In the genomic region with DNA sequence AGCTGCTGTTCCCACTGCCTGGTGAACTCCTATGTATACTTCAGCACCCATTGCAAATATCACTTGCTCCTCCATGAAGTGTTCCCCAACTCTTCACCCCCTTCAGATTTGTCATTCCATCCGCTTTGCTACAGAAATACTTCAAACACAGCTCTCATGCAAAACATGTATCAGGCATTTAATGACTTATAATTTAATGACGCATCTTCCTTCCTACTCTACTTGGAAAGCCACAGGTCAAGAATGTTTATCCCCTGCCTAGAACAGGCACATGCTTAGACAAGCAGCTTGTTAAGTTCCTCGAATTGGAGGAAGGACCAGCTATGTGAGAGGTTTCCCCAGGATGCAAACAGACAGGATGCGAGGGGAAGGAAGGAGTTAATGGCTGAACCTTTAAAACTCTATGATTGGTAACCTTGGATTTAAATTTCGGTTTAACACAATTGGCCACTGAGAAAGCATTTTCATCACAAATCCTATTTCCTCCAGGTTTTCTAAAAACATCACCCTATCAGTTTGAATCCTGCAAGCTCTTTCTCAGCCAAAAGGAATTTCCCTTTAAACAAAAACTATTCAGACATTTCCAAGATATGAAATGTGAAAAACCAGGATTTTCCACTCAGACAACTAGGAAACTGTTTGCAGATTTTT, we compare ENCODE assay signal across 11 cellular contexts. TPM values are rescaled to one million over a fixed set of nuclear protein-coding genes. Genes with fewer than 3 reads are reported as not detected.
DNase-seq lines count a peak whose midpoint lies in the region; FAIRE-seq and TF ChIP-seq lines count a peak whose summit lies in the region.
"Had no signal": no experiment of that assay in that cellular context is flagged by ENCODE, and none has a peak within 500 bp of the region (broad histone marks: within the 10 kb centered on the region; RNA-seq: fewer than 3 reads in every experiment).

No MANE protein-coding gene starts in this region.

- H3K27ac Mint-ChIP-seq in T-helper 2 cell treated with Interferon-gamma antibody and Interleukin-4, amounts not matched to agents 5 μg/mL and 100 μg/mL, for 36 hours: no peak overlapping the region
- H3K27ac Mint-ChIP-seq: activated naive CD4-positive, alpha-beta T cell treated with anti-CD3 and anti-CD28 coated beads, Interleukin-2, amount 50 U/mL, for 24 hours had no signal

- H3K79me2 ChIP-seq in keratinocyte (ENCODE audit: control insufficient read depth, insufficient read depth, low read length): peaks cover 69% of the 10 kb centered on the region

- no peaks in the 10 kb centered on the region for H3K27me3 Mint-ChIP-seq in T-helper 2 cell treated with Interferon-gamma antibody and Interleukin-4, amounts not matched to agents 5 μg/mL and 100 μg/mL, for 36 hours (ENCODE audit: low read depth)
- H3K27me3 Mint-ChIP-seq: activated naive CD4-positive, alpha-beta T cell treated with anti-CD3 and anti-CD28 coated beads, Interleukin-2, amount 50 U/mL, for 24 hours had no signal

- H3K9ac ChIP-seq in keratinocyte (ENCODE audit: control insufficient read depth, extremely low read depth, insufficient read depth, low read length) (peak overlapping the region; percentile 39), stomach smooth muscle (ENCODE audit: low read length in 2 of 2) (no peak overlapping the region)

- H3K9me3 Mint-ChIP-seq in T-helper 2 cell treated with Interferon-gamma antibody and Interleukin-4, amounts not matched to agents 5 μg/mL and 100 μg/mL, for 36 hours: no peaks in the 10 kb centered on the region
- H3K9me3 Mint-ChIP-seq: activated naive CD4-positive, alpha-beta T cell treated with anti-CD3 and anti-CD28 coated beads, Interleukin-2, amount 50 U/mL, for 24 hours had no signal

- H3K4me3 ChIP-seq in cardiac fibroblast (replicated peaks in 1 of 2; ENCODE audit: low read depth in 2 of 2, low read length in 2 of 2) (no peak overlapping the region), keratinocyte (ENCODE audit: control insufficient read depth in 2 of 3, extremely low read depth in 1 of 3, insufficient read depth in 2 of 3, low read depth in 1 of 3, low read length in 3 of 3) (peak overlapping the region in 2 of 3 experiments; percentile 41 to 47), stomach smooth muscle (ENCODE audit: low read length in 2 of 2) (peak overlapping the region; percentile 23 to 24)

- H3K4me3 Mint-ChIP-seq in T-helper 2 cell treated with Interferon-gamma antibody and Interleukin-4, amounts not matched to agents 5 μg/mL and 100 μg/mL, for 36 hours: no peak overlapping the region
- H3K4me3 Mint-ChIP-seq: activated naive CD4-positive, alpha-beta T cell treated with anti-CD3 and anti-CD28 coated beads, Interleukin-2, amount 50 U/mL, for 24 hours had no signal

- H4K20me1 ChIP-seq in keratinocyte (ENCODE audit: control insufficient read depth, extremely low read depth, insufficient read depth, low read length): no peaks in the 10 kb centered on the region

- H3K4me2 ChIP-seq in keratinocyte (ENCODE audit: control insufficient read depth, extremely low read depth, insufficient read depth, low read depth, low read length): peak overlapping the region; percentile 81

- H3K36me3 Mint-ChIP-seq in T-helper 2 cell treated with Interferon-gamma antibody and Interleukin-4, amounts not matched to agents 5 μg/mL and 100 μg/mL, for 36 hours (ENCODE audit: low read depth): peaks cover 26% of the 10 kb centered on the region
- H3K36me3 Mint-ChIP-seq: activated naive CD4-positive, alpha-beta T cell treated with anti-CD3 and anti-CD28 coated beads, Interleukin-2, amount 50 U/mL, for 24 hours had no signal

- H2AFZ ChIP-seq in keratinocyte (ENCODE audit: control insufficient read depth, low read length): no peak overlapping the region

- H3K27me3 ChIP-seq in keratinocyte (ENCODE audit: control insufficient read depth, extremely low read depth, insufficient read depth, low read length) (no peaks in the 10 kb centered on the region), stomach smooth muscle (ENCODE audit: control insufficient read depth in 1 of 2, insufficient read depth in 2 of 2, low read length in 2 of 2) (no peaks in the 10 kb centered on the region)

- H3K36me3 ChIP-seq in keratinocyte (ENCODE audit: control insufficient read depth in 2 of 2, extremely low read depth in 1 of 2, insufficient read depth in 2 of 2, low read length in 2 of 2): no peaks in the 10 kb centered on the region
- H3K36me3 ChIP-seq in stomach smooth muscle (ENCODE audit: control insufficient read depth in 2 of 2, insufficient read depth in 2 of 2, low read length in 2 of 2): no peaks in the 10 kb centered on the region

- no peaks in the 10 kb centered on the region for H3K9me3 ChIP-seq in keratinocyte (ENCODE audit: control insufficient read depth, low read depth, low read length)
- H3K9me3 ChIP-seq in stomach smooth muscle (ENCODE audit: control insufficient read depth in 2 of 2, low read length in 2 of 2): no peaks in the 10 kb centered on the region

- peaks cover 29% of the 10 kb centered on the region for H3K4me1 ChIP-seq in keratinocyte (ENCODE audit: control insufficient read depth, extremely low read depth, insufficient read depth, low read length)
- peaks cover 74% of the 10 kb centered on the region for H3K4me1 ChIP-seq in stomach smooth muscle (ENCODE audit: control insufficient read depth, insufficient read depth, low read length)

- DNase-seq in HT1080 (ENCODE audit: low read depth) (peak; percentile 97), cardiac fibroblast (ENCODE audit: low read depth in 2 of 2) (peak; percentile 91 to 95), keratinocyte (ENCODE audit: low read depth, low spot score) (peak; percentile 92), D341Med (ENCODE audit: low spot score) (no peak), GF-D8 (lab: John Stamatoyannopoulos, UW) (no peak), putamen (ENCODE audit: low spot score) (no peak)
- DNase-seq in T-helper 2 cell treated with Interferon-gamma antibody and Interleukin-4, amounts not matched to agents 5 μg/mL and 100 μg/mL, for 36 hours (ENCODE audit: low spot score): no peak
- DNase-seq: DMS79 treated with DMSO at 0.1 percent for 48 hours had no signal

- dilution Hi-C loops in keratinocyte (cut with MboI; ENCODE audit: extremely low pct_ligation_motif_present, low sequenced_read_pairs): no loop called here

- peaks cover 22% of the 10 kb centered on the region for H3K4me1 Mint-ChIP-seq in T-helper 2 cell treated with Interferon-gamma antibody and Interleukin-4, amounts not matched to agents 5 μg/mL and 100 μg/mL, for 36 hours (ENCODE audit: low read depth)

- peaks cover 4% of the 10 kb centered on the region for H3K9me1 ChIP-seq in keratinocyte (ENCODE audit: control insufficient read depth, extremely low read depth, insufficient read depth, low read length)

- FAIRE-seq in keratinocyte (lab: Jason Lieb, UNC): peak; percentile 69

- TF ChIP-seq CTCF in cardiac fibroblast (IDR thresholded peaks at IDR 0.05; ENCODE audit: low read depth, low read length): no peak
- TF ChIP-seq CTCF in keratinocyte (optimal IDR thresholded peaks at IDR 0.05 in 1 of 3, IDR thresholded peaks at IDR 0.05 in 1 of 3, conservative IDR thresholded peaks at IDR 0.05 in 1 of 3; ENCODE audit: extremely low read depth in 1 of 3, insufficient read depth in 2 of 3, low read length in 3 of 3): no peak

- H3K27ac ChIP-seq in keratinocyte (ENCODE audit: control insufficient read depth, insufficient read depth, low read length): peak overlapping the region; percentile 61
- peak overlapping the region; percentile 53 for H3K27ac ChIP-seq in stomach smooth muscle (ENCODE audit: low read length)
- H3K27ac ChIP-seq: VCaP had no signal

RNA-seq across cellular contexts. Expression of gene CREB3L2, which starts 11.5 kb away (rescaled TPM):
- 12.2 and 18.8 TPM in 2 replicates for total RNA-seq in HT1080 (2014; rRNA removed; shearing (Covaris generic))
- 45.2 and 63.3 TPM in 2 replicates for polyA plus RNA-seq in HT1080 (2015; cell fraction: cytosol; rRNA removed)
- 81.6 and 92.2 TPM in 2 replicates for polyA plus RNA-seq in HT1080 (2015; cell fraction: nucleus; rRNA removed)
- 8.6 to 15.9 TPM (median 12.8 TPM) in 3 replicates for polyA plus RNA-seq in keratinocyte
- polyA plus RNA-seq in keratinocyte (2011; ENCODE audit: low read depth): 3.7 TPM
- polyA plus RNA-seq in keratinocyte (2011; cell fraction: cytosol; rRNA removed): 8.2 and 11.6 TPM in 2 replicates
- 28.8 and 29.1 TPM in 2 replicates for polyA plus RNA-seq in keratinocyte (2011; cell fraction: nucleus; rRNA removed)
- 6.9 and 13.8 TPM in 2 replicates for polyA plus RNA-seq in keratinocyte (2012; ENCODE audit: low replicate concordance)
- polyA minus RNA-seq in keratinocyte: 18.3 to 36.5 TPM (median 21.4 TPM) in 3 replicates
- polyA minus RNA-seq in keratinocyte (2011; cell fraction: cytosol; rRNA and poly(A)+ RNA removed): 17.1 TPM
- polyA minus RNA-seq in keratinocyte (2011; cell fraction: nucleus; rRNA and poly(A)+ RNA removed): 40.2 and 45.5 TPM in 2 replicates

Comparison
In these comparisons a context has a peak if more than half of its experiments do, and no peak if none do; other contexts are left out.
1. DNase-seq: peak in HT1080 (single experiment), cardiac fibroblast (2 of 2) and keratinocyte (single experiment); none in D341Med (single experiment), GF-D8 (single experiment), T-helper 2 cell treated with Interferon-gamma antibody and Interleukin-4, amounts not matched to agents 5 μg/mL and 100 μg/mL, for 36 hours (single experiment) and putamen (single experiment).
2. H3K4me3 ChIP-seq: peak in keratinocyte (2 of 3) and stomach smooth muscle (2 of 2); none in cardiac fibroblast (0 of 2).